In genomic region chr4:119313237-119313636, GRCh38 we compare ENCODE assay signal across 23 cellular contexts. TPM values are rescaled to one million over a fixed set of nuclear protein-coding genes. Genes with fewer than 3 reads are reported as not detected.
"Had no signal": no experiment of that assay in that cellular context is flagged by ENCODE, and none has a peak within 500 bp of the region (broad histone marks: within the 10 kb centered on the region; RNA-seq: fewer than 3 reads in every experiment).

No MANE protein-coding gene starts in this region.

- H3K27me3 ChIP-seq: body of pancreas, esophagus squamous epithelium had no signal

- H3K27ac ChIP-seq: body of pancreas, coronary artery, esophagus squamous epithelium, foreskin keratinocyte had no signal

- H3K9me3 ChIP-seq: body of pancreas, esophagus squamous epithelium had no signal

- H3K4me1 ChIP-seq: body of pancreas, foreskin keratinocyte had no signal

- H3K36me3 ChIP-seq: esophagus squamous epithelium had no signal

- ATAC-seq: activated CD8-positive, alpha-beta T cell treated with anti-CD3 and anti-CD28 coated beads, Interleukin-2, amount 10 ng/mL, durations not matched to agents 7 days and 5 days; body of pancreas; foreskin keratinocyte; natural killer cell treated with Interleukin-12 subunit alpha and Interleukin-12 subunit beta and Interleukin-15 and Interleukin-18, amount 100 ng/mL, for 72 hours; stimulated activated memory B cell treated with anti-CD40 and anti-IgM and Interleukin-4, amounts not matched to agents 10 μg/mL and 1 μg/mL and 100 μg/mL, for 72 hours had no signal

- DNase-seq: activated CD4-positive, alpha-beta T cell treated with anti-CD3 and anti-CD28 coated beads, Interleukin-2, amount 10 ng/mL, durations not matched to agents 24 days and 14 days; activated CD4-positive, CD25-positive, alpha-beta regulatory T cell; activated CD8-positive, alpha-beta memory T cell treated with anti-CD3 and anti-CD28 coated beads, Interleukin-2, amount 50 U/mL, for 4 hours; activated CD8-positive, alpha-beta T cell treated with anti-CD3 and anti-CD28 coated beads, Interleukin-2, amount 10 ng/mL, durations not matched to agents 7 days and 5 days; activated gamma-delta T cell; activated T-cell treated with anti-CD3 and anti-CD28 coated beads, Interleukin-2, amount 50 U/mL, for 48 hours; amygdala; body of pancreas; central memory CD4-positive, alpha-beta T cell; esophagus squamous epithelium; foreskin keratinocyte; glutamatergic neuron; hypothalamus; kidney glomerular epithelial cell; mesendoderm; stimulated activated CD4-positive, alpha-beta T cell treated with anti-CD3 and anti-CD28 coated beads, Interleukin-2, amount 100 ng/mL, for 48 hours had no signal

- H3K4me3 ChIP-seq: body of pancreas, coronary artery, esophagus squamous epithelium had no signal

RNA-seq across cellular contexts. Expression of gene FABP2, which starts 8.7 kb away (rescaled TPM):
- total RNA-seq: activated CD4-positive, alpha-beta T cell treated with anti-CD3 and anti-CD28 coated beads, Interleukin-2, amount 10 ng/mL, durations not matched to agents 24 days and 14 days; activated CD8-positive, alpha-beta T cell treated with anti-CD3 and anti-CD28 coated beads, Interleukin-2, amount 10 ng/mL, durations not matched to agents 7 days and 5 days; body of pancreas; esophagus squamous epithelium; foreskin keratinocyte; lower leg skin; natural killer cell treated with Interleukin-12 subunit alpha and Interleukin-12 subunit beta and Interleukin-15 and Interleukin-18, amount 100 ng/mL, for 72 hours; renal cortical epithelial cell; skeletal muscle tissue; urinary bladder had no signal
- polyA plus RNA-seq: foreskin keratinocyte, urinary bladder had no signal
